ENCODE assay signal across 20 cellular contexts in genomic region chr1:193283026-193283425, GRCh38.
A peak's percentile ranks its signal among the peaks of the same experiment; 100 is the strongest.
DNase-seq lines count a peak whose midpoint lies in the region; TF ChIP-seq lines count a peak whose summit lies in the region.
"Had no signal": no experiment of that assay in that cellular context is flagged by ENCODE, and none has a peak within 500 bp of the region (broad histone marks: within the 10 kb centered on the region; RNA-seq: fewer than 3 reads in every experiment).

No MANE protein-coding gene starts in this region.

- H3K27me3 Mint-ChIP-seq in activated naive CD4-positive, alpha-beta T cell treated with anti-CD3 and anti-CD28 coated beads, Interleukin-2, amount 50 U/mL, for 24 hours = no peaks in the 10 kb centered on the region
- H3K27me3 Mint-ChIP-seq: IgD-negative memory B cell had no signal

- peak overlapping the region; percentile 18 for H3K27ac Mint-ChIP-seq in activated naive CD4-positive, alpha-beta T cell treated with anti-CD3 and anti-CD28 coated beads, Interleukin-2, amount 50 U/mL, for 24 hours
- H3K27ac Mint-ChIP-seq: IgD-negative memory B cell; immature natural killer cell; T-helper 1 cell treated with Interleukin-12 subunit alpha and Interleukin-12 subunit beta and Interleukin-4 antibody, amounts not matched to agents 30 μg/mL and 1 μg/mL, for 36 hours had no signal

- H3K9me3 Mint-ChIP-seq in activated naive CD4-positive, alpha-beta T cell treated with anti-CD3 and anti-CD28 coated beads, Interleukin-2, amount 50 U/mL, for 24 hours = peaks cover 6% of the 10 kb centered on the region
- H3K9me3 Mint-ChIP-seq: immature natural killer cell; T-helper 1 cell treated with Interleukin-12 subunit alpha and Interleukin-12 subunit beta and Interleukin-4 antibody, amounts not matched to agents 30 μg/mL and 1 μg/mL, for 36 hours had no signal

- no peak for DNase-seq in activated naive CD4-positive, alpha-beta T cell treated with Interleukin-2 at 50 U/mL for 16 hours
- peak; percentile 12 for DNase-seq in OCI-M1 (lab: John Stamatoyannopoulos, UW)
- peak; percentile 60 for DNase-seq in fibroblast of mammary gland (ENCODE audit: low read depth)
- DNase-seq in smooth muscle cell of the brain vasculature (ENCODE audit: low read depth, low spot score) = peak; percentile 10
- DNase-seq in superior temporal gyrus (ENCODE audit: extremely low spot score) = no peak
- DNase-seq in activated T-cell treated with anti-CD3 and anti-CD28 coated beads, Interleukin-2, amount 50 U/mL, for 1 hour = no peak
- DNase-seq in Kasumi-1 (lab: John Stamatoyannopoulos, UW) = no peak
- DNase-seq: ACHN; activated CD4-positive, alpha-beta T cell treated with anti-CD3 and anti-CD28 coated beads for 4 hours; activated T-cell treated with anti-CD3 and anti-CD28 coated beads, Interleukin-2, amount 50 U/mL, for 48 hours; dermis blood vessel endothelial cell; foreskin keratinocyte; immature natural killer cell; NCI-H1436; NCI-H446 treated with DMSO at 0.1 percent for 48 hours; Peyer's patch; stimulated activated CD4-positive, alpha-beta T cell treated with anti-CD3 and anti-CD28 coated beads, Interleukin-12 subunit alpha, Interleukin-12 subunit beta, amount 100 ng/mL, for 4 hours had no signal

- TF ChIP-seq CTCF in fibroblast of mammary gland (conservative IDR thresholded peaks at IDR 0.05; ENCODE audit: control insufficient read depth, insufficient read depth, low read depth, low read length) = no peak

- H3K4me3 Mint-ChIP-seq in activated naive CD4-positive, alpha-beta T cell treated with anti-CD3 and anti-CD28 coated beads, Interleukin-2, amount 50 U/mL, for 24 hours = no peak overlapping the region
- H3K4me3 Mint-ChIP-seq: IgD-negative memory B cell; immature natural killer cell; T-helper 1 cell treated with Interleukin-12 subunit alpha and Interleukin-12 subunit beta and Interleukin-4 antibody, amounts not matched to agents 30 μg/mL and 1 μg/mL, for 36 hours had no signal

- H3K36me3 Mint-ChIP-seq in activated naive CD4-positive, alpha-beta T cell treated with anti-CD3 and anti-CD28 coated beads, Interleukin-2, amount 50 U/mL, for 24 hours = peaks cover 8% of the 10 kb centered on the region
- H3K36me3 Mint-ChIP-seq: IgD-negative memory B cell had no signal

- peaks cover 24% of the 10 kb centered on the region for H3K4me1 Mint-ChIP-seq in activated naive CD4-positive, alpha-beta T cell treated with anti-CD3 and anti-CD28 coated beads, Interleukin-2, amount 50 U/mL, for 24 hours
- H3K4me1 Mint-ChIP-seq: IgD-negative memory B cell, immature natural killer cell had no signal

- no peak overlapping the region for H3K4me3 ChIP-seq in fibroblast of mammary gland (ENCODE audit: control insufficient read depth, low read depth, low read length)
- H3K4me3 ChIP-seq: Peyer's patch had no signal

Comparison
In these comparisons a context has a peak if more than half of its experiments do, and no peak if none do; other contexts are left out.
1. DNase-seq: peak in OCI-M1 (single experiment), fibroblast of mammary gland (single experiment) and smooth muscle cell of the brain vasculature (single experiment); none in activated naive CD4-positive, alpha-beta T cell treated with Interleukin-2 at 50 U/mL for 16 hours (single experiment), superior temporal gyrus (single experiment), activated T-cell treated with anti-CD3 and anti-CD28 coated beads, Interleukin-2, amount 50 U/mL, for 1 hour (single experiment) and Kasumi-1 (0 of 2).